Comparison of ENCODE assay signal across 1 cellular context in genomic region chr7:50339990-50340500, GRCh38.
TF ChIP-seq lines count a peak whose summit lies in the region.

No MANE protein-coding gene starts in this region.

TF ChIP-seq in GM12878, 131 proteins besides CTCF, POLR2A, EP300 and RAD21 (continued from another document):
- TF ChIP-seq KLF5 (IDR thresholded peaks at IDR 0.05; ENCODE audit: partially characterized antibody) (no peak), BRCA1 (IDR thresholded peaks at IDR 0.05; ENCODE audit: low read depth, low read length) (no peak), DPF2 (IDR thresholded peaks at IDR 0.05) (no peak), TCF12 (IDR thresholded peaks at IDR 0.05; ENCODE audit: low read depth, low read length) (no peak), CBFB (IDR thresholded peaks at IDR 0.05; ENCODE audit: low read depth) (peak; percentile 22; the same call in 1 of the 2 replicates)
